15 cellular contexts compared by ENCODE assay signal in genomic region chr3:169640467-169641148, GRCh38. TPM values are rescaled to one million over a fixed set of nuclear protein-coding genes. Genes with fewer than 3 reads are reported as not detected.
A peak's percentile ranks its signal among the peaks of the same experiment; 100 is the strongest.
DNase-seq lines count a peak whose midpoint lies in the region; ATAC-seq, FAIRE-seq and TF ChIP-seq lines count a peak whose summit lies in the region.
"Had no signal": no experiment of that assay in that cellular context is flagged by ENCODE, and none has a peak within 500 bp of the region (broad histone marks: within the 10 kb centered on the region; RNA-seq: fewer than 3 reads in every experiment).

No MANE protein-coding gene starts in this region.

- POLR2A ChIA-PET in GM12878 (lab: Charles Lee), result no interaction called here

- H3K36me3 Mint-ChIP-seq in activated T-helper 1 cell treated with anti-CD3 and anti-CD28 coated beads, Interleukin-12 subunit alpha, Interleukin-12 subunit beta, Interleukin-2, Interleukin-4 antibody, amounts not matched to agents 30 ng/mL and 10 ng/mL and 1 ng/mL, durations not matched to agents 14 hours and 24 hours and 36 hours (ENCODE audit: low read depth), result no peaks in the 10 kb centered on the region
- H3K36me3 Mint-ChIP-seq: CD4-positive, alpha-beta memory T cell had no signal

- no peaks in the 10 kb centered on the region for H3K79me2 ChIP-seq in GM12878 (ENCODE audit: control insufficient read depth, insufficient read depth, low read length)

- H3K36me3 ChIP-seq in GM12878 (ENCODE audit: control insufficient read depth in 2 of 2, insufficient read depth in 2 of 2, low read length in 1 of 2), result no peaks in the 10 kb centered on the region
- no peaks in the 10 kb centered on the region for H3K36me3 ChIP-seq in pancreas
- H3K36me3 ChIP-seq in transverse colon, result no peaks in the 10 kb centered on the region
- H3K36me3 ChIP-seq: BE2C had no signal

- H3K27me3 ChIP-seq in GM12878 (replicated peaks in 1 of 2; ENCODE audit: control insufficient read depth in 2 of 2, insufficient read depth in 2 of 2, low read length in 1 of 2) (0 out of 4 replicates have a peak, but pooled peaks cover 0 to 2% of the 10 kb centered on the region in 2 experiments), pancreas (no peaks in the 10 kb centered on the region), transverse colon (no peaks in the 10 kb centered on the region)

- no peak overlapping the region for H3K9ac ChIP-seq in GM12878 (ENCODE audit: control insufficient read depth, insufficient read depth, low read length)

- ATAC-seq in GM12878 (no peak), left colon (peak; percentile 46), pancreas (peak in 3 of 4 donors; percentile 11 to 20 (median 12)), GM18519 (IDR thresholded peaks at IDR 0.05; ENCODE audit: low FRiP score, unreplicated experiment) (no peak)
- ATAC-seq: HCT116 had no signal

- H3K27ac ChIP-seq in GM12878 (ENCODE audit: control insufficient read depth, insufficient read depth) (no peak overlapping the region), pancreas (no peak overlapping the region), transverse colon (peak overlapping the region; percentile 35 to 71 (median 66))
- H3K27ac ChIP-seq: C4-2B had no signal

- in situ Hi-C loops in GM12878 (cut with MboI), result no loop called here
- in situ Hi-C loops in transverse colon (cut with MboI; ENCODE audit: low pct_ligation_motif_present in 1 of 4, low pct_unique_long_range_greater_than_20kb in 1 of 4, low sequenced_read_pairs in 3 of 4), result no loop called here

- H3K9me3 ChIP-seq in GM12878 (replicated peaks; ENCODE audit: control insufficient read depth, insufficient read depth, low read length) (no peaks in the 10 kb centered on the region), pancreas (no peaks in the 10 kb centered on the region), transverse colon (no peaks in the 10 kb centered on the region)
- H3K9me3 ChIP-seq: BE2C had no signal

- TF ChIP-seq POLR2A in GM12878 (IDR thresholded peaks at IDR 0.05; ENCODE audit: low read depth, low read length) (no peak), transverse colon (IDR thresholded peaks at IDR 0.05) (no peak)

- H3K4me3 Mint-ChIP-seq in activated T-helper 1 cell treated with anti-CD3 and anti-CD28 coated beads, Interleukin-12 subunit alpha, Interleukin-12 subunit beta, Interleukin-2, Interleukin-4 antibody, amounts not matched to agents 30 ng/mL and 10 ng/mL and 1 ng/mL, durations not matched to agents 14 hours and 24 hours and 36 hours, result no peak overlapping the region
- H3K4me3 Mint-ChIP-seq: CD4-positive, alpha-beta memory T cell had no signal

- TF ChIP-seq CTCF in GM12878 (IDR thresholded peaks at IDR 0.05 in 2 of 3, conservative IDR thresholded peaks at IDR 0.05 in 1 of 3; ENCODE audit: control insufficient read depth in 2 of 3, extremely low read depth in 1 of 3, insufficient read depth in 1 of 3, low read depth in 3 of 3, low read length in 3 of 3), result no peak
- TF ChIP-seq CTCF in pancreas (IDR thresholded peaks at IDR 0.05), result no peak
- TF ChIP-seq CTCF in transverse colon (IDR thresholded peaks at IDR 0.05), result no peak

- H3K4me1 ChIP-seq in GM12878 (ENCODE audit: control insufficient read depth, insufficient read depth, low read length), result no peaks in the 10 kb centered on the region
- peaks cover 0 to 11% (median 0%) of the 10 kb centered on the region in 3 donors for H3K4me1 ChIP-seq in pancreas
- H3K4me1 ChIP-seq in transverse colon, result peaks cover 2 to 14% (median 6%) of the 10 kb centered on the region in 4 donors
- H3K4me1 ChIP-seq: BE2C had no signal

- DNase-seq in GM12878 (ENCODE audit: low read depth, low spot score) (no peak), left colon (peak in 1 of 2 donors; percentile 5), pancreas (no peak), transverse colon (no peak), AG08395 (ENCODE audit: low spot score) (no peak)
- DNase-seq in activated T-helper 1 cell treated with anti-CD3 and anti-CD28 coated beads, Interleukin-12 subunit alpha, Interleukin-12 subunit beta, Interleukin-2, Interleukin-4 antibody, amounts not matched to agents 30 ng/mL and 10 ng/mL and 1 ng/mL, durations not matched to agents 14 hours and 24 hours and 36 hours (ENCODE audit: low spot score), result no peak
- DNase-seq: BE2C; CD4-positive, alpha-beta memory T cell; DMS79 had no signal

- TF ChIP-seq EP300 in GM12878 (IDR thresholded peaks at IDR 0.05; ENCODE audit: borderline replicate concordance in 1 of 2, control insufficient read depth in 1 of 2, low read depth in 2 of 2, low read length in 2 of 2) (no peak), transverse colon (IDR thresholded peaks at IDR 0.05; ENCODE audit: low read depth) (no peak)

- H3K4me3 ChIP-seq in GM12878 (no peak overlapping the region), pancreas (no peak overlapping the region), transverse colon (no peak overlapping the region)

- no peak overlapping the region for H3K4me2 ChIP-seq in GM12878 (ENCODE audit: control insufficient read depth, insufficient read depth)

- CTCF ChIA-PET in GM12878 (lab: Yijun Ruan, JAX), result no interaction called here

- BruUV-seq in GM12878 (replicated peaks; lab: Mats Ljungman, UMichigan), result no TSS peak

- no peaks in the 10 kb centered on the region for H3K4me1 Mint-ChIP-seq in activated T-helper 1 cell treated with anti-CD3 and anti-CD28 coated beads, Interleukin-12 subunit alpha, Interleukin-12 subunit beta, Interleukin-2, Interleukin-4 antibody, amounts not matched to agents 30 ng/mL and 10 ng/mL and 1 ng/mL, durations not matched to agents 14 hours and 24 hours and 36 hours (ENCODE audit: low read depth)
- H3K4me1 Mint-ChIP-seq: CD4-positive, alpha-beta memory T cell had no signal

- no peak for FAIRE-seq in GM12878 (lab: Jason Lieb, UNC)
- FAIRE-seq in pancreas (lab: Jason Lieb, UNC), result no peak
- FAIRE-seq: A204.1, GM12891, GM19239 had no signal

- H4K20me1 ChIP-seq in GM12878 (ENCODE audit: control insufficient read depth, insufficient read depth), result no peaks in the 10 kb centered on the region

- RAD21 ChIA-PET in GM12878 (lab: Charles Lee; ENCODE audit: unreplicated experiment), result no interaction called here

- no peak overlapping the region for H2AFZ ChIP-seq in GM12878 (ENCODE audit: control insufficient read depth, low read depth, low read length)

- 56% methylated on average over 4 of the region's 4 CpGs for WGBS in GM12878 (ENCODE audit: insufficient coverage, insufficient replicate concordance, low lambda C conversion rate, missing lambda C conversion rate)
- 75 to 79% methylated on average over 4 of the region's 4 CpGs for WGBS in pancreas, 2 donors
- 66 to 67% methylated on average over 3 to 4 of the region's 4 CpGs for WGBS in transverse colon (ENCODE audit: low coverage in 1 of 2), 2 donors

- SMC1A ChIA-PET in GM12878 (lab: Charles Lee; ENCODE audit: uncharacterized antibody, unreplicated experiment), result interaction anchor here (0.5 kb wide), 1 partner anchor 15 kb away, joined by 3 read pairs; no protein-coding TSS in a partner anchor

- no peak for TF ChIP-seq RAD21 in GM12878 (IDR thresholded peaks at IDR 0.05; ENCODE audit: insufficient read depth, low read depth, low read length)

- peaks cover 27% of the 10 kb centered on the region for H3K27me3 Mint-ChIP-seq in activated T-helper 1 cell treated with anti-CD3 and anti-CD28 coated beads, Interleukin-12 subunit alpha, Interleukin-12 subunit beta, Interleukin-2, Interleukin-4 antibody, amounts not matched to agents 30 ng/mL and 10 ng/mL and 1 ng/mL, durations not matched to agents 14 hours and 24 hours and 36 hours (ENCODE audit: insufficient read depth)

- H3K27ac Mint-ChIP-seq in activated T-helper 1 cell treated with anti-CD3 and anti-CD28 coated beads, Interleukin-12 subunit alpha, Interleukin-12 subunit beta, Interleukin-2, Interleukin-4 antibody, amounts not matched to agents 30 ng/mL and 10 ng/mL and 1 ng/mL, durations not matched to agents 14 hours and 24 hours and 36 hours, result no peak overlapping the region
- H3K27ac Mint-ChIP-seq: CD4-positive, alpha-beta memory T cell had no signal

- intact Hi-C loops in GM12878 (cut with micrococcal nuclease; ENCODE audit: unreplicated experiment) (no loop called here), left colon (cut with DNase I, micrococcal nuclease) (no loop called here), pancreas (cut with DNase I) (no loop called here), transverse colon (cut with DNase I; ENCODE audit: low total_unique reads) (no loop called here)
- intact Hi-C loops in activated T-helper 1 cell treated with anti-CD3 and anti-CD28 coated beads, Interleukin-12 subunit alpha, Interleukin-12 subunit beta, Interleukin-2, Interleukin-4 antibody, amounts not matched to agents 30 ng/mL and 10 ng/mL and 1 ng/mL, durations not matched to agents 14 hours and 24 hours and 36 hours (cut with micrococcal nuclease), result no loop called here

- no peaks in the 10 kb centered on the region for H3K9me3 Mint-ChIP-seq in activated T-helper 1 cell treated with anti-CD3 and anti-CD28 coated beads, Interleukin-12 subunit alpha, Interleukin-12 subunit beta, Interleukin-2, Interleukin-4 antibody, amounts not matched to agents 30 ng/mL and 10 ng/mL and 1 ng/mL, durations not matched to agents 14 hours and 24 hours and 36 hours

TF ChIP-seq in GM12878, 131 proteins besides CTCF, POLR2A, EP300 and RAD21 (continues in another document):
- no peak for TF ChIP-seq RELA (IDR thresholded peaks at IDR 0.05; ENCODE audit: borderline replicate concordance, partially characterized antibody)

RNA-seq across cellular contexts. Expression of gene MECOM, which starts 22.9 kb away (rescaled TPM):
- not detected in 2 replicates for total RNA-seq in GM12878 (2013; cell fraction: nucleolus; rRNA removed)
- total RNA-seq in GM12878 (2014; rRNA removed), result not detected in 2 replicates
- not detected in 2 replicates for total RNA-seq in GM12878 (2014; rRNA removed; fragmentation: Illumina TruSeq; extraction: Trizol)
- 0.03 and 0.13 TPM in 2 replicates for total RNA-seq in GM12878 (2021)
- polyA plus RNA-seq in GM12878 (2011; ENCODE audit: low read depth), result not detected
- polyA plus RNA-seq in GM12878 (2011; rRNA removed), result not detected in 2 replicates
- not detected in 2 replicates for polyA plus RNA-seq in GM12878 (2011; cell fraction: cytosol; rRNA removed)
- polyA plus RNA-seq in GM12878 (2011; cell fraction: nucleus; rRNA removed), result not detected in 2 replicates
- not detected in 2 replicates for polyA plus RNA-seq in GM12878 (2012)
- polyA plus RNA-seq in GM12878 (2014; fragmentation: Illumina TruSeq; extraction: Trizol), result not detected in 2 replicates
- polyA plus RNA-seq in GM12878 (2014; fragmentation: Nextera tagmentation; extraction: Ambion mirVana), result not detected
- not detected in 2 replicates for polyA plus RNA-seq in GM12878 (2014; rRNA removed)
- polyA plus RNA-seq in GM12878 (2016; fragmentation: Nextera tagmentation; extraction: Ambion mirVana), result not detected
- not detected in 2 replicates for polyA minus RNA-seq in GM12878 (2011; rRNA and poly(A)+ RNA removed)
- not detected in 2 replicates for polyA minus RNA-seq in GM12878 (2011; cell fraction: cytosol; rRNA and poly(A)+ RNA removed)
- polyA minus RNA-seq in GM12878 (2011; cell fraction: nucleus; rRNA and poly(A)+ RNA removed), result not detected in 2 replicates
- 100 to 1,000 TPM in 1 of 2 donors, 10 to 100 TPM in 1; 73.2 to 140 TPM for total RNA-seq in left colon
- 10 to 100 TPM; 28.6 to 53.8 (median 47.5) TPM for total RNA-seq in pancreas
- 10 to 100 TPM in 1 of 2 donors, 1 to 10 TPM in 1; 8.7 to 19.6 TPM for polyA plus RNA-seq in pancreas
- 10 to 100 TPM; 57.2 to 85.1 (median 80.7) TPM for total RNA-seq in transverse colon
- total RNA-seq in activated T-helper 1 cell treated with anti-CD3 and anti-CD28 coated beads, Interleukin-12 subunit alpha, Interleukin-12 subunit beta, Interleukin-2, Interleukin-4 antibody, amounts not matched to agents 30 ng/mL and 10 ng/mL and 1 ng/mL, durations not matched to agents 14 hours and 24 hours and 36 hours, result not detected in 2 replicates
- total RNA-seq: CD4-positive, alpha-beta memory T cell had no signal

Comparison
In these comparisons a context has a peak if more than half of its experiments do, and no peak if none do; other contexts are left out.
1. ATAC-seq: peak in left colon (single experiment) and pancreas (3 of 4); none in GM12878 (single experiment) and GM18519 (single experiment).
2. H3K27ac ChIP-seq: peak in transverse colon (4 of 4); none in GM12878 (single experiment) and pancreas (0 of 4).
3. RNA of gene MECOM, which starts 22.9 kb away (total RNA-seq): 73.2 to 140 TPM in left colon, 57.2 to 85.1 TPM in transverse colon and 28.6 to 53.8 TPM in pancreas; 0.03 to 0.13 TPM in GM12878 and not detected in activated T-helper 1 cell treated with anti-CD3 and anti-CD28 coated beads, Interleukin-12 subunit alpha, Interleukin-12 subunit beta, Interleukin-2, Interleukin-4 antibody, amounts not matched to agents 30 ng/mL and 10 ng/mL and 1 ng/mL, durations not matched to agents 14 hours and 24 hours and 36 hours; every median in the first group is over 10 times any median in the second.